ENCODE assay signal across 26 cellular contexts in genomic region chr20:19351542-19351941, GRCh38.
"Had no signal": no experiment of that assay in that cellular context is flagged by ENCODE, and none has a peak within 500 bp of the region (broad histone marks: within the 10 kb centered on the region; RNA-seq: fewer than 3 reads in every experiment).

No MANE protein-coding gene starts in this region.

- H3K4me3 Mint-ChIP-seq: activated CD4-positive, alpha-beta memory T cell treated with anti-CD3 and anti-CD28 coated beads for 36 hours; activated CD4-positive, alpha-beta T cell treated with anti-CD3 and anti-CD28 coated beads, Interleukin-2, amount 10 ng/mL, durations not matched to agents 7 days and 5 days; activated naive CD4-positive, alpha-beta T cell treated with anti-CD3 and anti-CD28 coated beads for 36 hours; activated naive CD8-positive, alpha-beta T cell treated with anti-CD3 and anti-CD28 coated beads for 36 hours; activated T-cell treated with anti-CD3 and anti-CD28 coated beads, Interleukin-2, amount 50 U/mL, for 4 hours had no signal

- H3K9me3 ChIP-seq: SK-N-SH had no signal

- H3K27ac Mint-ChIP-seq: activated CD4-positive, alpha-beta memory T cell treated with anti-CD3 and anti-CD28 coated beads for 36 hours; activated CD4-positive, alpha-beta T cell treated with anti-CD3 and anti-CD28 coated beads, Interleukin-2, amount 10 ng/mL, durations not matched to agents 7 days and 5 days; activated naive CD4-positive, alpha-beta T cell treated with anti-CD3 and anti-CD28 coated beads for 36 hours; activated naive CD8-positive, alpha-beta T cell treated with anti-CD3 and anti-CD28 coated beads for 36 hours had no signal

- H3K9me3 Mint-ChIP-seq: activated CD4-positive, alpha-beta memory T cell treated with anti-CD3 and anti-CD28 coated beads for 36 hours; activated CD4-positive, alpha-beta T cell treated with anti-CD3 and anti-CD28 coated beads, Interleukin-2, amount 10 ng/mL, durations not matched to agents 7 days and 5 days; activated naive CD4-positive, alpha-beta T cell treated with anti-CD3 and anti-CD28 coated beads for 36 hours; activated naive CD8-positive, alpha-beta T cell treated with anti-CD3 and anti-CD28 coated beads for 36 hours; activated T-cell treated with anti-CD3 and anti-CD28 coated beads, Interleukin-2, amount 50 U/mL, for 4 hours had no signal

- H3K27ac ChIP-seq: brain microvascular endothelial cell, cardiac muscle cell, Peyer's patch, RWPE1, SJCRH30, VCaP had no signal

- DNase-seq: activated CD4-positive, alpha-beta memory T cell treated with anti-CD3 and anti-CD28 coated beads for 36 hours; activated CD4-positive, alpha-beta T cell treated with anti-CD3 and anti-CD28 coated beads, Interleukin-2, amount 10 ng/mL, durations not matched to agents 7 days and 5 days; activated CD4-positive, CD25-positive, alpha-beta regulatory T cell; activated CD8-positive, alpha-beta memory T cell treated with anti-CD3 and anti-CD28 coated beads for 24 hours; activated effector memory CD4-positive, alpha-beta T cell treated with anti-CD3 and anti-CD28 coated beads, Interleukin-2, amount 50 U/mL, for 16 hours; activated naive CD4-positive, alpha-beta T cell treated with anti-CD3 and anti-CD28 coated beads for 36 hours; activated naive CD8-positive, alpha-beta T cell treated with anti-CD3 and anti-CD28 coated beads for 36 hours; activated T-cell treated with anti-CD3 and anti-CD28 coated beads, Interleukin-2, amount 50 U/mL, for 4 hours; brain microvascular endothelial cell; MM.1S; NCI-H1105; NCI-H1436; NCI-H1694 treated with DMSO at 0.1 percent for 48 hours; NCI-H2029 treated with DMSO at 0.1 percent for 48 hours; NCI-H345; NCI-H510A; NCI-H526 treated with DMSO at 0.1 percent for 48 hours; NK-92 treated with Interleukin-12 subunit alpha and Interleukin-12 subunit beta, amount 100 ng/mL, for 24 hours; Peyer's patch; Right ventricle myocardium superior; SJCRH30; SK-N-SH; T-helper 1 cell had no signal

- H3K27me3 ChIP-seq: brain microvascular endothelial cell, cardiac muscle cell, Peyer's patch, SJCRH30 had no signal

- H3K36me3 Mint-ChIP-seq: activated CD4-positive, alpha-beta memory T cell treated with anti-CD3 and anti-CD28 coated beads for 36 hours; activated naive CD8-positive, alpha-beta T cell treated with anti-CD3 and anti-CD28 coated beads for 36 hours had no signal

- H3K4me3 ChIP-seq: cardiac muscle cell, Peyer's patch, SJCRH30 had no signal

- ATAC-seq: activated T-cell treated with anti-CD3 and anti-CD28 coated beads, Interleukin-2, amount 50 U/mL, for 4 hours had no signal

- H3K4me1 Mint-ChIP-seq: activated CD4-positive, alpha-beta T cell treated with anti-CD3 and anti-CD28 coated beads, Interleukin-2, amount 10 ng/mL, durations not matched to agents 7 days and 5 days; activated naive CD8-positive, alpha-beta T cell treated with anti-CD3 and anti-CD28 coated beads for 36 hours had no signal

- H3K27me3 Mint-ChIP-seq: activated CD4-positive, alpha-beta memory T cell treated with anti-CD3 and anti-CD28 coated beads for 36 hours; activated CD4-positive, alpha-beta T cell treated with anti-CD3 and anti-CD28 coated beads, Interleukin-2, amount 10 ng/mL, durations not matched to agents 7 days and 5 days had no signal

- H3K36me3 ChIP-seq: brain microvascular endothelial cell, cardiac muscle cell, Peyer's patch, SJCRH30 had no signal

- H3K4me1 ChIP-seq: Peyer's patch, SJCRH30 had no signal
